Comparison of ENCODE assay signal across 10 cellular contexts in genomic region chr7:43785425-43785824, GRCh38. TPM values are rescaled to one million over a fixed set of nuclear protein-coding genes. Genes with fewer than 3 reads are reported as not detected.
DNase-seq lines count a peak whose midpoint lies in the region; ATAC-seq and TF ChIP-seq lines count a peak whose summit lies in the region.
"Had no signal": no experiment of that assay in that cellular context is flagged by ENCODE, and none has a peak within 500 bp of the region (broad histone marks: within the 10 kb centered on the region; RNA-seq: fewer than 3 reads in every experiment).

No MANE protein-coding gene starts in this region.

- no peak overlapping the region for H3K4me3 ChIP-seq in body of pancreas

- H3K27ac ChIP-seq in body of pancreas, result no peak overlapping the region
- H3K27ac ChIP-seq: 22Rv1 had no signal

- ATAC-seq in body of pancreas (peak; percentile 40), GM21367 (IDR thresholded peaks at IDR 0.05; ENCODE audit: unreplicated experiment) (no peak)

- TF ChIP-seq CTCF in body of pancreas (IDR thresholded peaks at IDR 0.05) (no peak), GM20000 (IDR thresholded peaks at IDR 0.05; ENCODE audit: extremely low read depth, missing control alignments) (no peak)

- no peaks in the 10 kb centered on the region for H3K36me3 ChIP-seq in body of pancreas (replicated peaks in 1 of 2; ENCODE audit: insufficient read depth in 1 of 2, low read depth in 2 of 2)

- H3K4me1 ChIP-seq in body of pancreas, result peaks cover 7% of the 10 kb centered on the region

- no peaks in the 10 kb centered on the region for H3K9me3 ChIP-seq in body of pancreas

- no peak for TF ChIP-seq POLR2A in body of pancreas (IDR thresholded peaks at IDR 0.05)

- intact Hi-C loops in body of pancreas (cut with DNase I), result no loop called here

- 78 to 85% methylated on average over 2 of the region's 2 CpGs for WGBS in body of pancreas, 2 donors

- peak; percentile 17 for DNase-seq in activated CD8-positive, alpha-beta memory T cell treated with anti-CD3 and anti-CD28 coated beads for 24 hours
- DNase-seq in activated CD8-positive, alpha-beta memory T cell treated with anti-CD3 and anti-CD28 coated beads, Interleukin-2, amount 50 U/mL, for 4 hours, result no peak
- peak in 2 of 4 donors; percentile 15 to 45 for DNase-seq in body of pancreas
- peak; percentile 90 for DNase-seq in kidney tubule cell (ENCODE audit: low spot score)
- peak; percentile 94 for DNase-seq in stromal cell of bone marrow (ENCODE audit: low read depth)
- no peak for DNase-seq in DMS153 (lab: John Stamatoyannopoulos, UW)
- DNase-seq in GM20000 (ENCODE audit: low spot score), result no peak
- DNase-seq: NCI-H2227 treated with DMSO at 0.1 percent for 48 hours had no signal

- no peaks in the 10 kb centered on the region for H3K27me3 ChIP-seq in body of pancreas

RNA-seq across cellular contexts. Expression of gene BLVRA, which starts 26.9 kb away (rescaled TPM):
- total RNA-seq in body of pancreas, result 10 to 100 TPM in 1 of 2 donors, 1 to 10 TPM in 1; 4.6 to 25.2 TPM

RNA-seq across cellular contexts. Expression of gene COA1, which starts 56.1 kb away (rescaled TPM):
- total RNA-seq in body of pancreas, result 10 to 100 TPM; 36.8 to 52.4 TPM

Comparison
In these comparisons a context has a peak if more than half of its experiments do, and no peak if none do; other contexts are left out.
1. DNase-seq: peak in activated CD8-positive, alpha-beta memory T cell treated with anti-CD3 and anti-CD28 coated beads for 24 hours (single experiment), kidney tubule cell (single experiment) and stromal cell of bone marrow (single experiment); none in activated CD8-positive, alpha-beta memory T cell treated with anti-CD3 and anti-CD28 coated beads, Interleukin-2, amount 50 U/mL, for 4 hours (single experiment), DMS153 (single experiment) and GM20000 (single experiment).